ENCODE assay signal across 8 cellular contexts in the genomic region with DNA sequence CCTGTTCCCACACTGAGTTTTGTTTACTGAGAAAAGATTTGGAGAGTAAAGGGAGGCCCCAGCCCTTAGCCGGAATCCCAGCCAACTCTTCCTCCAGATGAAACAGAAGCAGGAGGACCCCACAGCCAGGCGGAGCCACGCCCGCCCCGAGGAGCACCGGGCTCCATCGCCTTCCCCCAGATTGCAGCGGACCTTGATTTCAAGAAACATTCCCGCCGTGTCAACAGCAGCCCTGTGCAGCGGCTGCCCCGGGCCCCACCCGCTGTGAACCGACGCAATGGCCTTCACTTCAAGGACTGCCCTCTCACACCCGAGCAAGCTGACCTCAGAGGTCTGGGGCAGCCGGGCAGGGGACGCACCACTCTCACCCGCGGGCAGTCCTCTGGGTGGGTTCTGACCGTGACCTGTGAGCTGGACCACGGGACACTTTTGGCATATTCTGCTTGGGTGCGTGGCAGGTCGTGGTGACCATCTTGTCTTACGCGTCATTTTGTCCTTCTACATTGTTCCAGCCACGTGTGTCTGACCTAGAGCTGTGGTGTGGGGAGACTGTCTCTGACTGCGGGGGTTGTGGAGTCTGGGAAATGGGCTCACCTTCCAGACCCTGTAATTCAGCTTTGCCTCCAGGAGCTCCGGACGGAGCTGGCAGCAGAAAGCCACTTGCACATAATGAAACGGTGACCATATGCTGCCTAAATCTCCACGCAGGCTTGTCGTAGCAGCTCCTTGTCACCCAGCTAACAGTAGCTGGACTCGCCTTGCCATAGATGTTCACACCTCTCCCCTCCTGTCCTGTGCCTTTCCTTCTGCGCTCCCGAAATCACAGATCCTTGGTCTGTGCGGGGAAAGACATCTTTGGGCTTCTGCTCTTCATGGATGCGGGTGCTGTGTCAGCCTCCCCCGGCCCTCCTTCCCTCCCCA. TPM values are rescaled to one million over a fixed set of nuclear protein-coding genes. Genes with fewer than 3 reads are reported as not detected.
DNase-seq lines count a peak whose midpoint lies in the region; ATAC-seq, FAIRE-seq and TF ChIP-seq lines count a peak whose summit lies in the region.

No MANE protein-coding gene starts in this region.

- no peaks in the 10 kb centered on the region for H3K36me3 ChIP-seq in hepatocyte (replicated peaks; ENCODE audit: insufficient read depth, low read depth)

- H2AFZ ChIP-seq in hepatocyte: peak overlapping the region; percentile 0

- H3K79me2 ChIP-seq in hepatocyte: no peaks in the 10 kb centered on the region

- peak overlapping the region; percentile 79 for H3K4me2 ChIP-seq in hepatocyte

- H3K9me3 Mint-ChIP-seq in activated T-helper 1 cell treated with anti-CD3 and anti-CD28 coated beads, Interleukin-12 subunit alpha, Interleukin-12 subunit beta, Interleukin-2, Interleukin-4 antibody, amounts not matched to agents 30 ng/mL and 10 ng/mL and 1 ng/mL, durations not matched to agents 14 hours and 24 hours and 36 hours: no peaks in the 10 kb centered on the region
- H3K9me3 Mint-ChIP-seq in stimulated activated effector memory CD8-positive, alpha-beta T cell treated with anti-CD3 and anti-CD28 coated beads, Interleukin-12 subunit alpha, Interleukin-12 subunit beta, amount 100 ng/mL, for 72 hours: no peaks in the 10 kb centered on the region

- peaks cover 42% of the 10 kb centered on the region for H3K4me1 Mint-ChIP-seq in activated T-helper 1 cell treated with anti-CD3 and anti-CD28 coated beads, Interleukin-12 subunit alpha, Interleukin-12 subunit beta, Interleukin-2, Interleukin-4 antibody, amounts not matched to agents 30 ng/mL and 10 ng/mL and 1 ng/mL, durations not matched to agents 14 hours and 24 hours and 36 hours (ENCODE audit: low read depth)
- peaks cover 11% of the 10 kb centered on the region for H3K4me1 Mint-ChIP-seq in stimulated activated effector memory CD8-positive, alpha-beta T cell treated with anti-CD3 and anti-CD28 coated beads, Interleukin-12 subunit alpha, Interleukin-12 subunit beta, amount 100 ng/mL, for 72 hours

- no peak overlapping the region for H3K27ac ChIP-seq in hepatocyte

- no peak for TF ChIP-seq CTCF in hepatocyte (IDR thresholded peaks at IDR 0.05; ENCODE audit: poor library complexity)

- H3K27me3 Mint-ChIP-seq in activated T-helper 1 cell treated with anti-CD3 and anti-CD28 coated beads, Interleukin-12 subunit alpha, Interleukin-12 subunit beta, Interleukin-2, Interleukin-4 antibody, amounts not matched to agents 30 ng/mL and 10 ng/mL and 1 ng/mL, durations not matched to agents 14 hours and 24 hours and 36 hours (ENCODE audit: insufficient read depth): peaks cover 2% of the 10 kb centered on the region

- H3K27ac Mint-ChIP-seq in activated T-helper 1 cell treated with anti-CD3 and anti-CD28 coated beads, Interleukin-12 subunit alpha, Interleukin-12 subunit beta, Interleukin-2, Interleukin-4 antibody, amounts not matched to agents 30 ng/mL and 10 ng/mL and 1 ng/mL, durations not matched to agents 14 hours and 24 hours and 36 hours: no peak overlapping the region
- no peak overlapping the region for H3K27ac Mint-ChIP-seq in stimulated activated effector memory CD8-positive, alpha-beta T cell treated with anti-CD3 and anti-CD28 coated beads, Interleukin-12 subunit alpha, Interleukin-12 subunit beta, amount 100 ng/mL, for 72 hours

- H3K4me3 Mint-ChIP-seq in activated T-helper 1 cell treated with anti-CD3 and anti-CD28 coated beads, Interleukin-12 subunit alpha, Interleukin-12 subunit beta, Interleukin-2, Interleukin-4 antibody, amounts not matched to agents 30 ng/mL and 10 ng/mL and 1 ng/mL, durations not matched to agents 14 hours and 24 hours and 36 hours: peak overlapping the region; percentile 77
- H3K4me3 Mint-ChIP-seq in stimulated activated effector memory CD8-positive, alpha-beta T cell treated with anti-CD3 and anti-CD28 coated beads, Interleukin-12 subunit alpha, Interleukin-12 subunit beta, amount 100 ng/mL, for 72 hours: peak overlapping the region; percentile 61

- H4K20me1 ChIP-seq in hepatocyte (ENCODE audit: insufficient read depth, poor library complexity, severe bottlenecking): no peaks in the 10 kb centered on the region

- no peak for FAIRE-seq in frontal cortex (lab: Jason Lieb, UNC)

- H3K36me3 Mint-ChIP-seq in activated T-helper 1 cell treated with anti-CD3 and anti-CD28 coated beads, Interleukin-12 subunit alpha, Interleukin-12 subunit beta, Interleukin-2, Interleukin-4 antibody, amounts not matched to agents 30 ng/mL and 10 ng/mL and 1 ng/mL, durations not matched to agents 14 hours and 24 hours and 36 hours (ENCODE audit: low read depth): peaks cover 2% of the 10 kb centered on the region
- H3K36me3 Mint-ChIP-seq in stimulated activated effector memory CD8-positive, alpha-beta T cell treated with anti-CD3 and anti-CD28 coated beads, Interleukin-12 subunit alpha, Interleukin-12 subunit beta, amount 100 ng/mL, for 72 hours: no peaks in the 10 kb centered on the region

- 76% methylated on average over 38 of the region's 39 CpGs for WGBS in hepatocyte (ENCODE audit: low lambda C conversion rate, missing lambda C conversion rate)

- H3K9me3 ChIP-seq in hepatocyte (ENCODE audit: low read depth): no peaks in the 10 kb centered on the region

- DNase-seq in DMS53 (lab: John Stamatoyannopoulos, UW) (peak; percentile 62), DMS53 treated with DMSO at 0.1 percent for 48 hours (lab: John Stamatoyannopoulos, UW; ENCODE audit: unreplicated experiment) (no peak), hepatocyte (ENCODE audit: low spot score) (peak; percentile 47), pons (ENCODE audit: low spot score) (no peak), frontal cortex (ENCODE audit: low spot score in 2 of 2) (no peak), HPDE6-E6E7 (ENCODE audit: extremely low spot score) (no peak)
- DNase-seq in activated T-helper 1 cell treated with anti-CD3 and anti-CD28 coated beads, Interleukin-12 subunit alpha, Interleukin-12 subunit beta, Interleukin-2, Interleukin-4 antibody, amounts not matched to agents 30 ng/mL and 10 ng/mL and 1 ng/mL, durations not matched to agents 14 hours and 24 hours and 36 hours (ENCODE audit: low spot score): no peak
- no peak for DNase-seq in stimulated activated effector memory CD8-positive, alpha-beta T cell treated with anti-CD3 and anti-CD28 coated beads, Interleukin-12 subunit alpha, Interleukin-12 subunit beta, amount 100 ng/mL, for 72 hours (ENCODE audit: low spot score in 2 of 2)

- no peak overlapping the region for H3K4me3 ChIP-seq in hepatocyte

- no peaks in the 10 kb centered on the region for H3K27me3 ChIP-seq in hepatocyte

- H3K9me2 ChIP-seq in hepatocyte (replicated peaks; ENCODE audit: insufficient read depth): no peaks in the 10 kb centered on the region

- no peaks in the 10 kb centered on the region for H3K4me1 ChIP-seq in hepatocyte (ENCODE audit: insufficient read depth)

- ATAC-seq in stimulated activated effector memory CD8-positive, alpha-beta T cell treated with anti-CD3 and anti-CD28 coated beads, Interleukin-12 subunit alpha, Interleukin-12 subunit beta, amount 100 ng/mL, for 72 hours: no peak

- intact Hi-C loops in activated T-helper 1 cell treated with anti-CD3 and anti-CD28 coated beads, Interleukin-12 subunit alpha, Interleukin-12 subunit beta, Interleukin-2, Interleukin-4 antibody, amounts not matched to agents 30 ng/mL and 10 ng/mL and 1 ng/mL, durations not matched to agents 14 hours and 24 hours and 36 hours (cut with micrococcal nuclease): loop anchor here (1.0 to 10.0 kb wide), 11 partner anchors 53 to 639 kb away; a partner anchor contains a TSS

RNA-seq across cellular contexts. Expression of a gene that starts 32.0 kb away (rescaled TPM):
- not detected in 2 replicates for total RNA-seq in activated T-helper 1 cell treated with anti-CD3 and anti-CD28 coated beads, Interleukin-12 subunit alpha, Interleukin-12 subunit beta, Interleukin-2, Interleukin-4 antibody, amounts not matched to agents 30 ng/mL and 10 ng/mL and 1 ng/mL, durations not matched to agents 14 hours and 24 hours and 36 hours
- total RNA-seq in hepatocyte (4.4 and 6.6 TPM in 2 replicates), frontal cortex (3.3 TPM)
- polyA plus RNA-seq in hepatocyte: 1.3 and 2.7 TPM in 2 replicates

Comparison
In these comparisons a context has a peak if more than half of its experiments do, and no peak if none do; other contexts are left out.
1. DNase-seq: peak in DMS53 (single experiment) and hepatocyte (single experiment); none in DMS53 treated with DMSO at 0.1 percent for 48 hours (single experiment), activated T-helper 1 cell treated with anti-CD3 and anti-CD28 coated beads, Interleukin-12 subunit alpha, Interleukin-12 subunit beta, Interleukin-2, Interleukin-4 antibody, amounts not matched to agents 30 ng/mL and 10 ng/mL and 1 ng/mL, durations not matched to agents 14 hours and 24 hours and 36 hours (single experiment), stimulated activated effector memory CD8-positive, alpha-beta T cell treated with anti-CD3 and anti-CD28 coated beads, Interleukin-12 subunit alpha, Interleukin-12 subunit beta, amount 100 ng/mL, for 72 hours (0 of 2), pons (single experiment), frontal cortex (0 of 2) and HPDE6-E6E7 (single experiment).